Comparison of ENCODE assay signal across 14 cellular contexts in genomic region chr2:237410949-237411635, GRCh38. TPM values are rescaled to one million over a fixed set of nuclear protein-coding genes. Genes with fewer than 3 reads are reported as not detected.
DNase-seq lines count a peak whose midpoint lies in the region; ATAC-seq and TF ChIP-seq lines count a peak whose summit lies in the region.
"Had no signal": no experiment of that assay in that cellular context is flagged by ENCODE, and none has a peak within 500 bp of the region (broad histone marks: within the 10 kb centered on the region; RNA-seq: fewer than 3 reads in every experiment).

No MANE protein-coding gene starts in this region.

- DNase-seq in SJSA1 (ENCODE audit: low read depth in 1 of 2, low spot score in 2 of 2) = no peak
- peak in 1 of 2 donors; percentile 39 for DNase-seq in foreskin fibroblast
- no peak for DNase-seq in gastrocnemius medialis
- DNase-seq in activated gamma-delta T cell treated with Interleukin-2 at 50 U/mL for 16 hours = no peak
- no peak for DNase-seq in NCI-H1694 treated with DMSO at 0.1 percent for 48 hours (lab: John Stamatoyannopoulos, UW)
- DNase-seq in cerebellar nuclear complex (lab: John Stamatoyannopoulos, UW) = no peak
- DNase-seq: activated T-cell treated with anti-CD3 and anti-CD28 coated beads, Interleukin-2, amount 50 U/mL, for 1 hour; DMS 273 treated with DMSO at 0.1 percent for 48 hours; Kasumi-1; mucosa of descending colon; SW 1271 had no signal

- in situ Hi-C loops in gastrocnemius medialis (cut with MboI; ENCODE audit: low sequenced_read_pairs in 4 of 4) = loop anchor here in 2 of 4 donors (10.0 kb wide), 1 partner anchor 286 kb away; no protein-coding TSS in a partner anchor

- H3K4me3 ChIP-seq in ACC112 (ENCODE audit: low read depth, low read length) (peak overlapping the region; percentile 93), SJSA1 (peak overlapping the region; percentile 46; the same call in 1 of the 2 replicates), foreskin fibroblast (ENCODE audit: low read depth in 1 of 2, low read length in 2 of 2) (peak overlapping the region; percentile 96 to 99), gastrocnemius medialis (peak overlapping the region; percentile 27 to 54 (median 36))
- H3K4me3 ChIP-seq: GM12878, mucosa of descending colon had no signal

- H2AFZ ChIP-seq in ACC112 (ENCODE audit: low read length, unreplicated experiment) = no peak overlapping the region

- peak overlapping the region; percentile 90 for H3K27ac ChIP-seq in ACC112 (ENCODE audit: low read depth, low read length)
- H3K27ac ChIP-seq in SJSA1 = 0 out of 2 replicates have a peak overlapping the region, but pooled peaks have one; percentile 27
- peak overlapping the region; percentile 71 to 80 (median 77) for H3K27ac ChIP-seq in gastrocnemius medialis

- H3K79me2 ChIP-seq in ACC112 (ENCODE audit: control insufficient read depth, insufficient read depth, low read length, unreplicated experiment) = peaks cover 86% of the 10 kb centered on the region

- H3K36me3 ChIP-seq in ACC112 (ENCODE audit: insufficient read depth, low read length) = peaks cover 45% of the 10 kb centered on the region
- peaks cover 28% of the 10 kb centered on the region for H3K36me3 ChIP-seq in SJSA1
- no peaks in the 10 kb centered on the region for H3K36me3 ChIP-seq in gastrocnemius medialis

- no peak for TF ChIP-seq CTCF in foreskin fibroblast (IDR thresholded peaks at IDR 0.05; ENCODE audit: low read depth, low read length)
- no peak for TF ChIP-seq CTCF in gastrocnemius medialis (IDR thresholded peaks at IDR 0.05 in 4 of 5, conservative IDR thresholded peaks at IDR 0.05 in 1 of 5)

- no peaks in the 10 kb centered on the region for H3K9me3 ChIP-seq in SJSA1 (replicated peaks)
- no peaks in the 10 kb centered on the region for H3K9me3 ChIP-seq in gastrocnemius medialis
- H3K9me3 ChIP-seq: mucosa of descending colon had no signal

- TF ChIP-seq POLR2A in gastrocnemius medialis (IDR thresholded peaks at IDR 0.05) = no peak

- ATAC-seq in gastrocnemius medialis (no peak), HG03354 (IDR thresholded peaks at IDR 0.05; ENCODE audit: poor library complexity, severe bottlenecking, unreplicated experiment) (no peak)
- ATAC-seq: GM12878 had no signal

- H3K4me1 ChIP-seq in ACC112 (ENCODE audit: control insufficient read depth, insufficient read depth, low read length, unreplicated experiment) = peaks cover 28% of the 10 kb centered on the region
- peaks cover 46% of the 10 kb centered on the region for H3K4me1 ChIP-seq in SJSA1 (replicated peaks)
- H3K4me1 ChIP-seq in gastrocnemius medialis = peaks cover 0 to 4% of the 10 kb centered on the region in 2 donors

- H3K27me3 ChIP-seq in ACC112 (ENCODE audit: insufficient read depth, low read length) (no peaks in the 10 kb centered on the region), SJSA1 (replicated peaks) (no peaks in the 10 kb centered on the region), gastrocnemius medialis (no peaks in the 10 kb centered on the region)

- intact Hi-C loops in gastrocnemius medialis (cut with DNase I; ENCODE audit: low total_unique reads) = loop anchor here (2.0 to 5.0 kb wide), 3 partner anchors 179 to 289 kb away; no protein-coding TSS in a partner anchor

RNA-seq across cellular contexts. Expression of gene COL6A3, which starts 2.9 kb away (rescaled TPM):
- 160 and 243 TPM in 2 replicates for total RNA-seq in SJSA1 (2014; rRNA removed; shearing (Covaris generic))
- 100 to 1,000 TPM in 2 of 4 donors, 10 to 100 TPM in 2; 45.3 to 150 (median 108) TPM for total RNA-seq in gastrocnemius medialis

Comparison
In these comparisons a context has a peak if more than half of its experiments do, and no peak if none do; other contexts are left out.
1. H3K27ac ChIP-seq: peak in every context shown above with its lines; median percentile 90 in ACC112; 77 in gastrocnemius medialis; 27 in SJSA1.
2. H3K4me3 ChIP-seq: peak in every context shown above with its lines; median percentile 98 in foreskin fibroblast; 93 in ACC112; 46 in SJSA1; 36 in gastrocnemius medialis.